ENCODE assay signal across 1 cellular context in the genomic region with DNA sequence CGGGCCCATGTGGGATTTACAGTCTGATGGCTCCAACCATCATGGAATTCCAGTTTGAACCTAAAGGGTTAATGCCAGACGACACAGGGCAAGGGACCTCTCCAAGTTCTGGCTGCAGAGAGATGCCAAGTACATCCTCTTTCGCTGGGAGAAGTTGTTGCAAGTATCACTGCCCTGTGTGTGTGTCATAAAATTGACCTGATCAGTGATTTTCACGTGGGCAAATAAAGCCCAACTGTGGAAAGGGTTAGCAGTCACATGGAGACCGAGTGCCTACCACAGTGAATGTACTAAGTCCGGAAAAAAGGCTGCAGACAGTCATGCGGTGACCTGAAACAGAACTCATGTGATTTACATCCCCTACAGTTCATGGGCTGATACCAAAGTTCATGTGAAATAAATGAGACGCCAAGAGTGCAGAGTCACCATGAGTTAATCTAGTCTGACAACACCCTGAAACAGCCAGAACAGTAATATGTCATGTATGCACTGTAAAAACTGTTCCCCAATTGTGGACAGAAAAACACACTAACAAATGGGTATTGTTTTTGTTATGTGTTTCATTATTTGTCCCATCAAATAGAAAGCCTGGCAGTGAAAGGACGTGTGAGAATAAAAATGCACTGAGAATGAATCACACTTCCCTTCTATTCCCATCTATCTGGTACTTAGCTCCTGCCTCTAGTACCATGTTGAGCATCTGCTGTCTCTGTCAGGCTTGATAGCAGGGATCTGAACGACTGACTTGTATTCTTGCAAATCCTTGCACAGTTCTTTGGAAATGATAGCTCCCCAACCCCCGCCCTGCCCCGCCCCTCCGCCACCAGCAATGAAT.
TF ChIP-seq lines count a peak whose summit lies in the region.

No MANE protein-coding gene starts in this region.

TF ChIP-seq in HCT116, 20 proteins besides CTCF, POLR2A, EP300 and RAD21 (continued from another document):
- TF ChIP-seq, protein P1, sequence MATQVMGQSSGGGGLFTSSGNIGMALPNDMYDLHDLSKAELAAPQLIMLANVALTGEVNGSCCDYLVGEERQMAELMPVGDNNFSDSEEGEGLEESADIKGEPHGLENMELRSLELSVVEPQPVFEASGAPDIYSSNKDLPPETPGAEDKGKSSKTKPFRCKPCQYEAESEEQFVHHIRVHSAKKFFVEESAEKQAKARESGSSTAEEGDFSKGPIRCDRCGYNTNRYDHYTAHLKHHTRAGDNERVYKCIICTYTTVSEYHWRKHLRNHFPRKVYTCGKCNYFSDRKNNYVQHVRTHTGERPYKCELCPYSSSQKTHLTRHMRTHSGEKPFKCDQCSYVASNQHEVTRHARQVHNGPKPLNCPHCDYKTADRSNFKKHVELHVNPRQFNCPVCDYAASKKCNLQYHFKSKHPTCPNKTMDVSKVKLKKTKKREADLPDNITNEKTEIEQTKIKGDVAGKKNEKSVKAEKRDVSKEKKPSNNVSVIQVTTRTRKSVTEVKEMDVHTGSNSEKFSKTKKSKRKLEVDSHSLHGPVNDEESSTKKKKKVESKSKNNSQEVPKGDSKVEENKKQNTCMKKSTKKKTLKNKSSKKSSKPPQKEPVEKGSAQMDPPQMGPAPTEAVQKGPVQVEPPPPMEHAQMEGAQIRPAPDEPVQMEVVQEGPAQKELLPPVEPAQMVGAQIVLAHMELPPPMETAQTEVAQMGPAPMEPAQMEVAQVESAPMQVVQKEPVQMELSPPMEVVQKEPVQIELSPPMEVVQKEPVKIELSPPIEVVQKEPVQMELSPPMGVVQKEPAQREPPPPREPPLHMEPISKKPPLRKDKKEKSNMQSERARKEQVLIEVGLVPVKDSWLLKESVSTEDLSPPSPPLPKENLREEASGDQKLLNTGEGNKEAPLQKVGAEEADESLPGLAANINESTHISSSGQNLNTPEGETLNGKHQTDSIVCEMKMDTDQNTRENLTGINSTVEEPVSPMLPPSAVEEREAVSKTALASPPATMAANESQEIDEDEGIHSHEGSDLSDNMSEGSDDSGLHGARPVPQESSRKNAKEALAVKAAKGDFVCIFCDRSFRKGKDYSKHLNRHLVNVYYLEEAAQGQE (IDR thresholded peaks at IDR 0.05; ENCODE audit: low read depth), result no peak
TF ChIP-seq in HCT116: peak in this region for 0.
